Comparison of ENCODE assay signal across 22 cellular contexts in the genomic region with DNA sequence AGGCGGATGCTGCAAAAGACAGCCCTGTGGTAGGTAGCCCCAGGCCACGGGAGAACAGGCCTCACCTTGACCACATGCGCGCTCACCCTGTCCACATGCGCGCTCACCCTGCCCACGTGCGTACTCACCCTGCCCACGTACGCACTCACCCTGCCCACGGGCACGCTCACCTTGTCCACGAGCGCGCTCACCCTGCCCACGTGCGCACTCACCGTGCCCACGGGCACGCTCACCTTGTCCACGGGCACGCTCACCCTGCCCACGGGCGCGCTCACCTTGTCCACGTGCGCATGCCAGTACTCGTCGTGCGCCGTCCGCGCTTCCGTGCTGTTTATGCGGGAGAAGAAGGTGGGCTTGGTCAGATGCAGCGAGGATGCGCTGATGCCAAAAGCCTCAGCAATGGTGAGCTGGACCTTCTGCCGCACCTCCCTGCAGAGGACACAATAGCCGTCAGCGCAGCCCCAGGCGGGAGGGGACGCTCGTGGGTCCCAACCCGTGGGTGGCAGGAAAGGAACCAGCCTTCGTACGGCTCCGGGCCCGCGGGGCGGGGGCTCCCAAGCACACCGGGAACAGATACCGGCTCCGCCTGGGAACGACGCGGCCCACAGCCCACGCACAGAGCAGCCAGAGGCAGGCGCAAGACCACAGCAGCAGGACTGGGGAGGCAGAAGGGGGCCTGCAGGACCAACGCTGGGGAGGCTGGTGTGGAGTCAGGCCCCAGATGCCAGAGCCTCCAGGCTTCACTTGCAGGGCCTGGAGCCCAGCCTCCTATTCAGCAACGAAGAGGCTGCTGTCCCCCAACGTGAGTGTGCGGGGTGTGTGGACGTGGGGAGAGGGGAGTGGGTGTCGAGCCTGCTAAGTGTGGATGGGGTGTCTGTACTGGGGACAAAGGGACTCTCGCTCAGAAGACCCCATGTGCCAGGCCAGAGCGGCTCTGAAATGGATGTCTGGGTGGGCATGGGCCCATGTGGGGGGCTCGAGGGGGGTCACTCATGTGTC. TPM values are rescaled to one million over a fixed set of nuclear protein-coding genes. Genes with fewer than 3 reads are reported as not detected.
DNase-seq lines count a peak whose midpoint lies in the region; ATAC-seq and TF ChIP-seq lines count a peak whose summit lies in the region.
"Had no signal": no experiment of that assay in that cellular context is flagged by ENCODE, and none has a peak within 500 bp of the region (broad histone marks: within the 10 kb centered on the region; RNA-seq: fewer than 3 reads in every experiment).

No MANE protein-coding gene starts in this region.

- H3K36me3 Mint-ChIP-seq in activated T-helper 17 cell treated with anti-CD3 and anti-CD28 coated beads, Interleukin-2, amount 50 U/mL, for 72 hours (ENCODE audit: low read depth), result peaks cover 42% of the 10 kb centered on the region
- H3K36me3 Mint-ChIP-seq in neural crest cell (ENCODE audit: low read depth), result no peaks in the 10 kb centered on the region

- CTCF ChIA-PET in HEK293 (lab: Yijun Ruan, JAX), result no interaction called here

- H3K4me1 ChIP-seq in HEK293 (ENCODE audit: control insufficient read depth, insufficient read depth, low read length), result no peaks in the 10 kb centered on the region
- H3K4me1 ChIP-seq: Caco-2, HAP-1 had no signal

- POLR2A ChIA-PET in HEK293 (lab: Yijun Ruan, JAX), result no interaction called here

- no peak overlapping the region for H3K4me3 Mint-ChIP-seq in activated T-helper 17 cell treated with anti-CD3 and anti-CD28 coated beads, Interleukin-2, amount 50 U/mL, for 72 hours
- no peak overlapping the region for H3K4me3 Mint-ChIP-seq in neural crest cell
- H3K4me3 Mint-ChIP-seq: CD4-positive, alpha-beta T cell had no signal

- DNase-seq in neural crest cell (ENCODE audit: low read depth, low spot score), result no peak
- no peak for DNase-seq in anterior cingulate cortex (lab: John Stamatoyannopoulos, UW)
- no peak for DNase-seq in NCI-H345 (lab: John Stamatoyannopoulos, UW)
- DNase-seq: Caco-2; CD4-positive, alpha-beta T cell; DMS153; GF-D8; GM23248; NCI-H1105; NCI-H2081; NCI-H748 treated with DMSO at 0.1 percent for 48 hours; PC-3; RPMI8226; SHP77 treated with DMSO at 0.1 percent for 48 hours; SK-N-SH had no signal

- H3K4me1 Mint-ChIP-seq in activated T-helper 17 cell treated with anti-CD3 and anti-CD28 coated beads, Interleukin-2, amount 50 U/mL, for 72 hours, result peaks cover 6% of the 10 kb centered on the region
- no peaks in the 10 kb centered on the region for H3K4me1 Mint-ChIP-seq in neural crest cell

- H3K36me3 ChIP-seq in HEK293 (ENCODE audit: control insufficient read depth in 2 of 2, insufficient read depth in 1 of 2, low read length in 2 of 2), result peaks cover 8 to 30% of the 10 kb centered on the region in 2 experiments; a peak in 2 of 3 replicates
- H3K36me3 ChIP-seq: HAP-1 had no signal

- TF ChIP-seq CTCF in HEK293 (tag by site-specific recombination; IDR thresholded peaks at IDR 0.05) (no peak), neural crest cell (conservative IDR thresholded peaks at IDR 0.05) (no peak)

- ATAC-seq in activated T-helper 17 cell treated with anti-CD3 and anti-CD28 coated beads, Interleukin-2, amount 50 U/mL, for 72 hours (replicated peaks), result peak; percentile 31
- ATAC-seq in HG03175 (IDR thresholded peaks at IDR 0.05; ENCODE audit: unreplicated experiment), result no peak
- ATAC-seq: A549, PC-3 had no signal

- no peak overlapping the region for H3K27ac ChIP-seq in HEK293 (ENCODE audit: extremely low read depth, low read depth, low read length)
- H3K27ac ChIP-seq: A549, GM23248 had no signal

- no peaks in the 10 kb centered on the region for H3K9me3 ChIP-seq in HEK293 (ENCODE audit: control insufficient read depth, insufficient read depth, low read depth, low read length)
- H3K9me3 ChIP-seq: A549, Caco-2, HAP-1, SK-N-SH had no signal

- H3K27me3 Mint-ChIP-seq in activated T-helper 17 cell treated with anti-CD3 and anti-CD28 coated beads, Interleukin-2, amount 50 U/mL, for 72 hours, result no peaks in the 10 kb centered on the region
- no peaks in the 10 kb centered on the region for H3K27me3 Mint-ChIP-seq in neural crest cell (ENCODE audit: low read depth)
- H3K27me3 Mint-ChIP-seq: CD4-positive, alpha-beta T cell had no signal

- H3K4me3 ChIP-seq in HEK293 (ENCODE audit: low read depth, low read length), result no peak overlapping the region
- H3K4me3 ChIP-seq: A549, GM23248, HAP-1 had no signal

- no peak overlapping the region for H3K27ac Mint-ChIP-seq in activated T-helper 17 cell treated with anti-CD3 and anti-CD28 coated beads, Interleukin-2, amount 50 U/mL, for 72 hours
- peak overlapping the region; percentile 19 for H3K27ac Mint-ChIP-seq in neural crest cell (ENCODE audit: unreplicated experiment)
- H3K27ac Mint-ChIP-seq: CD4-positive, alpha-beta T cell had no signal

- no peaks in the 10 kb centered on the region for H3K9me3 Mint-ChIP-seq in activated T-helper 17 cell treated with anti-CD3 and anti-CD28 coated beads, Interleukin-2, amount 50 U/mL, for 72 hours
- H3K9me3 Mint-ChIP-seq in neural crest cell, result no peaks in the 10 kb centered on the region
- H3K9me3 Mint-ChIP-seq: CD4-positive, alpha-beta T cell had no signal

TF ChIP-seq in HEK293, 187 proteins besides CTCF, POLR2A, EP300 and RAD21:
- TF ChIP-seq ZNF830 (tag by site-specific recombination; IDR thresholded peaks at IDR 0.05; ENCODE audit: low read depth) (no peak), ZNF335 (tag by site-specific recombination; conservative IDR thresholded peaks at IDR 0.05) (no peak), ZNF585B (tag by site-specific recombination; IDR thresholded peaks at IDR 0.05) (no peak), EGR2 (tag by site-specific recombination; IDR thresholded peaks at IDR 0.05; ENCODE audit: low read depth) (peak; percentile 46), ZNF302 (tag by site-specific recombination; IDR thresholded peaks at IDR 0.05; ENCODE audit: low read depth) (no peak), ZNF354C (tag by site-specific recombination; IDR thresholded peaks at IDR 0.05; ENCODE audit: borderline replicate concordance, low read depth) (no peak), ZFHX2 (tag by site-specific recombination; conservative IDR thresholded peaks at IDR 0.05) (peak; percentile 69), ZBTB10 (tag by site-specific recombination; IDR thresholded peaks at IDR 0.05) (no peak)
- TF ChIP-seq, protein P1, sequence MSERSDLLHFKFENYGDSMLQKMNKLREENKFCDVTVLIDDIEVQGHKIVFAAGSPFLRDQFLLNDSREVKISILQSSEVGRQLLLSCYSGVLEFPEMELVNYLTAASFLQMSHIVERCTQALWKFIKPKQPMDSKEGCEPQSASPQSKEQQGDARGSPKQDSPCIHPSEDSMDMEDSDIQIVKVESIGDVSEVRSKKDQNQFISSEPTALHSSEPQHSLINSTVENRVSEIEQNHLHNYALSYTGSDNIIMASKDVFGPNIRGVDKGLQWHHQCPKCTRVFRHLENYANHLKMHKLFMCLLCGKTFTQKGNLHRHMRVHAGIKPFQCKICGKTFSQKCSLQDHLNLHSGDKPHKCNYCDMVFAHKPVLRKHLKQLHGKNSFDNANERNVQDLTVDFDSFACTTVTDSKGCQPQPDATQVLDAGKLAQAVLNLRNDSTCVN (tag by site-specific recombination; optimal IDR thresholded peaks at IDR 0.05), result peak; percentile 50

RNA-seq across cellular contexts. Expression of gene HEXD, which starts 14.2 kb away (rescaled TPM):
- 10 to 100 TPM; 25.1 to 31.9 TPM for total RNA-seq in activated T-helper 17 cell treated with anti-CD3 and anti-CD28 coated beads, Interleukin-2, amount 50 U/mL, for 72 hours
- total RNA-seq in neural crest cell, result 47.8 and 48.5 TPM in 2 replicates

RNA-seq across cellular contexts. Expression of gene OGFOD3, which starts 14.4 kb away (rescaled TPM):
- total RNA-seq in activated T-helper 17 cell treated with anti-CD3 and anti-CD28 coated beads, Interleukin-2, amount 50 U/mL, for 72 hours, result 10 to 100 TPM; 16.2 to 20.7 TPM
- 33.3 and 35.6 TPM in 2 replicates for total RNA-seq in neural crest cell

RNA-seq across cellular contexts. Expression of gene UTS2R, which starts 32.4 kb away (rescaled TPM):
- total RNA-seq in activated T-helper 17 cell treated with anti-CD3 and anti-CD28 coated beads, Interleukin-2, amount 50 U/mL, for 72 hours, result under 1 TPM in 1 of 2 donors, not detected in 1; 0.45 TPM
- not detected in 2 replicates for total RNA-seq in neural crest cell
- total RNA-seq: CD4-positive, alpha-beta T cell; Daoy; GM23248; NCI-H460; PC-3 had no signal

RNA-seq across cellular contexts. Expression of gene TEX19, which starts 44.9 kb away (rescaled TPM):
- total RNA-seq in activated T-helper 17 cell treated with anti-CD3 and anti-CD28 coated beads, Interleukin-2, amount 50 U/mL, for 72 hours, result under 1 TPM in 1 of 2 donors, not detected in 1; 0.28 TPM
- 0.20 and 0.23 TPM in 2 replicates for total RNA-seq in neural crest cell
- total RNA-seq: CD4-positive, alpha-beta T cell; Daoy; GM23248 had no signal

RNA-seq across cellular contexts. Expression of gene CYBC1, which starts 46.6 kb away (rescaled TPM):
- 100 to 1,000 TPM; 297 to 323 TPM for total RNA-seq in activated T-helper 17 cell treated with anti-CD3 and anti-CD28 coated beads, Interleukin-2, amount 50 U/mL, for 72 hours
- 111 and 115 TPM in 2 replicates for total RNA-seq in neural crest cell
